ENCODE assay signal across 1 cellular context in genomic region chr20:54657268-54657826, GRCh38.
TF ChIP-seq lines count a peak whose summit lies in the region.

No MANE protein-coding gene starts in this region.

TF ChIP-seq in H1, 55 proteins besides CTCF, POLR2A, EP300 and RAD21:
- no peak for TF ChIP-seq TEAD4 (IDR thresholded peaks at IDR 0.05; ENCODE audit: low read depth, low read length)
- no peak for TF ChIP-seq E2F6 (IDR thresholded peaks at IDR 0.05)
- TF ChIP-seq BCL11A (IDR thresholded peaks at IDR 0.05; ENCODE audit: low read depth in 2 of 2, low read length in 2 of 2), result no peak
